12 cellular contexts compared by ENCODE assay signal in the genomic region with DNA sequence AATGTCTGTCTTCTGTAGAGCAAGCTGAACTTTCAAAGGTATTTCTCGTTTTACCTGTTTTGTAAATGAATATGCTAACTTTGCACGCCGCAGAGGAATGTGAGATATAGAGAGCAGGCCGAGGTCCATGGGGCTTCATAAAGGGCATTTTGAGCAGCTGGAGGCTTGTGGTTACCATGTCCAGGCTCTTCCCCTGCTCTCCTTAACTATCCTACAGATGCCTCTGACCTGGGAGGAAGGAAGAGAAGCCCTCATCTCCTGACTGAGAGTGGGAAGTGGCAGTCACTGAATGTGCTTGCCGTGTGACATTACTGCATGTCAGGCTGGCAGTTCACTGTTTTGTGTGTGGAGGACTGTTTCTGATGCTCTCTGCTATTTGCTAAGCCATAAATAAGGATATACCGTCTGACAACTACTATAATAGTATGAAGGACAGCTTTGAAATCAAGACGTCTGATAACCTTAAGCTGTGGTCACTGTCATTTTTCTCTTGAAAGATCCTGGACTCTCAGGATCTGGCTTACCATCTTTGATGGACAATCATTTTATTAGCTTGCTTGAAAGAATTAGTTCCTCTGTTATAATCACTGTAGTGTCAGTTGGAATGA.
DNase-seq lines count a peak whose midpoint lies in the region; ATAC-seq, FAIRE-seq and TF ChIP-seq lines count a peak whose summit lies in the region.
"Had no signal": no experiment of that assay in that cellular context is flagged by ENCODE, and none has a peak within 500 bp of the region (broad histone marks: within the 10 kb centered on the region; RNA-seq: fewer than 3 reads in every experiment).

No MANE protein-coding gene starts in this region.

- H3K9ac ChIP-seq in HepG2 (ENCODE audit: insufficient read depth, low read depth, low read length) = no peak overlapping the region

- CTCF ChIA-PET in A549 (lab: Yijun Ruan, JAX) (interaction anchor here (1.0 to 1.3 kb wide), 2 partner anchors 12 to 16 kb away, joined by 3 read pairs; no protein-coding TSS in a partner anchor), HepG2 (lab: Yijun Ruan, JAX; ENCODE audit: low intra/inter-chr PET ratio, low total read pairs) (no interaction called here), A673 (lab: Charles Lee) (no interaction called here)

- H3K9me2 ChIP-seq in GM23338 (ENCODE audit: insufficient read depth) = no peaks in the 10 kb centered on the region

- no peaks in the 10 kb centered on the region for H3K27me3 ChIP-seq in GM23338 (ENCODE audit: insufficient read depth)
- no peaks in the 10 kb centered on the region for H3K27me3 ChIP-seq in HepG2 (ENCODE audit: control insufficient read depth in 1 of 2, insufficient read depth in 2 of 2, low read length in 2 of 2)
- no peaks in the 10 kb centered on the region for H3K27me3 ChIP-seq in A673 (replicated peaks; ENCODE audit: insufficient read depth, low read depth, low read length, poor library complexity)
- H3K27me3 ChIP-seq: right lobe of liver had no signal

- peaks cover 5% of the 10 kb centered on the region; the same call in 1 of the 3 replicates for H3K36me3 Mint-ChIP-seq in GM23338 (ENCODE audit: low read depth)
- peaks cover 13% of the 10 kb centered on the region for H3K36me3 Mint-ChIP-seq in activated T-helper 2 cell treated with anti-CD3 and anti-CD28 coated beads, Interferon-gamma antibody, Interleukin-2, Interleukin-4, amounts not matched to agents 10 μg/mL and 5 μg/mL and 100 μg/mL, durations not matched to agents 14 hours and 24 hours and 36 hours (ENCODE audit: low read depth)

- TF ChIP-seq RAD21 in A549 (conservative IDR thresholded peaks at IDR 0.05 in 1 of 2, IDR thresholded peaks at IDR 0.05 in 1 of 2) = no peak
- TF ChIP-seq RAD21 in HepG2 (CRISPR knock-in tag; IDR thresholded peaks at IDR 0.05) = no peak

- ATAC-seq in A549 (peak in 1 of 2 experiments; percentile 29; a peak in 4 of 6 replicates), GM23338 (peak; percentile 35), HepG2 (no peak)

- FAIRE-seq in A549 (lab: Jason Lieb, UNC) (no peak), HepG2 (lab: Jason Lieb, UNC) (no peak)
- FAIRE-seq: H54 had no signal

- TF ChIP-seq EP300 in A549 (IDR thresholded peaks at IDR 0.05) (no peak), HepG2 (IDR thresholded peaks at IDR 0.05; ENCODE audit: low read depth in 2 of 2, low read length in 2 of 2) (no peak), HepG2 (CRISPR knock-in tag; IDR thresholded peaks at IDR 0.05; ENCODE audit: borderline replicate concordance) (no peak)

- peaks cover 78% of the 10 kb centered on the region for H3K4me1 ChIP-seq in A549
- peaks cover 69% of the 10 kb centered on the region for H3K4me1 ChIP-seq in GM23338 (ENCODE audit: insufficient read depth)
- peaks cover 60% of the 10 kb centered on the region for H3K4me1 ChIP-seq in HepG2 (ENCODE audit: insufficient read depth, low read length)
- peaks cover 48% of the 10 kb centered on the region for H3K4me1 ChIP-seq in A673 (ENCODE audit: insufficient read depth, low read length, poor library complexity, severe bottlenecking)

- BruUV-seq in HepG2 (replicated peaks; lab: Mats Ljungman, UMichigan) (no TSS peak), A673 (replicated peaks; lab: Mats Ljungman, UMichigan) (no TSS peak)

- TF ChIP-seq CTCF in A549 (IDR thresholded peaks at IDR 0.05) = no peak
- no peak for TF ChIP-seq CTCF in GM23338 (conservative IDR thresholded peaks at IDR 0.05; ENCODE audit: low read depth in 2 of 2)
- no peak for TF ChIP-seq CTCF in HepG2 (CRISPR knock-in tag; IDR thresholded peaks at IDR 0.05)
- TF ChIP-seq CTCF in A673 (conservative IDR thresholded peaks at IDR 0.05; ENCODE audit: low read depth, low read length) = no peak

- H3K4me2 ChIP-seq in A549 (peak overlapping the region; percentile 66; the same call in 2 of the 3 replicates), GM23338 (peak overlapping the region; percentile 56), HepG2 (ENCODE audit: low read depth, low read length) (no peak overlapping the region)

- peak overlapping the region; percentile 14; the same call in 1 of the 3 replicates for H3K4me3 Mint-ChIP-seq in GM23338
- no peak overlapping the region for H3K4me3 Mint-ChIP-seq in activated T-helper 2 cell treated with anti-CD3 and anti-CD28 coated beads, Interferon-gamma antibody, Interleukin-2, Interleukin-4, amounts not matched to agents 10 μg/mL and 5 μg/mL and 100 μg/mL, durations not matched to agents 14 hours and 24 hours and 36 hours (ENCODE audit: low read depth)

- H3K4me3 ChIP-seq in A549 (no peak overlapping the region), GM23338 (no peak overlapping the region), HepG2 (replicated peaks in 1 of 3; ENCODE audit: insufficient read depth in 1 of 3, low read depth in 2 of 3, low read length in 3 of 3) (no peak overlapping the region), A673 (ENCODE audit: low read depth, low read length, poor library complexity, severe bottlenecking) (no peak overlapping the region)
- H3K4me3 ChIP-seq: right lobe of liver had no signal

- DNase-seq in A549 (ENCODE audit: low read depth in 1 of 2, low spot score in 1 of 2) (no peak), GM23338 (ENCODE audit: low spot score) (peak; percentile 65), HepG2 (ENCODE audit: low spot score) (no peak), LoVo (ENCODE audit: low spot score) (no peak), posterior cingulate gyrus (no peak), A673 (ENCODE audit: low spot score) (no peak)
- no peak for DNase-seq in activated T-helper 2 cell treated with anti-CD3 and anti-CD28 coated beads, Interferon-gamma antibody, Interleukin-2, Interleukin-4, amounts not matched to agents 10 μg/mL and 5 μg/mL and 100 μg/mL, durations not matched to agents 14 hours and 24 hours and 36 hours (ENCODE audit: low spot score)
- no peak for DNase-seq in stimulated activated naive CD4-positive, alpha-beta T cell (lab: John Stamatoyannopoulos, UW)
- DNase-seq: DMS53, NCI-H2029 treated with DMSO at 0.1 percent for 48 hours, right lobe of liver had no signal

- WGBS in A549 (ENCODE audit: missing lambda C conversion rate) = 65% methylated on average over 7 of the region's 7 CpGs
- WGBS in HepG2 (ENCODE audit: low lambda C conversion rate) = 91% methylated on average over 6 of the region's 7 CpGs

- no peak for TF ChIP-seq POLR2A in A549 (IDR thresholded peaks at IDR 0.05; ENCODE audit: low read length)
- TF ChIP-seq POLR2A in HepG2 (IDR thresholded peaks at IDR 0.05; ENCODE audit: insufficient read depth in 1 of 2, low read depth in 2 of 2, low read length in 2 of 2) = no peak

- H4K20me1 ChIP-seq in GM23338 (replicated peaks; ENCODE audit: insufficient read depth) (peaks cover 30% of the 10 kb centered on the region), HepG2 (ENCODE audit: insufficient read depth, low read length) (peaks cover 48% of the 10 kb centered on the region)

- in situ Hi-C loops in HepG2 (cut with HindIII; ENCODE audit: extremely low pct_ligation_motif_present, low pct_unique_long_range_greater_than_20kb) = no loop called here

- H3K79me2 ChIP-seq in GM23338 (replicated peaks; ENCODE audit: insufficient read depth) = peaks cover 98% of the 10 kb centered on the region
- H3K79me2 ChIP-seq in HepG2 (ENCODE audit: insufficient read depth, low read length) = peaks cover 96% of the 10 kb centered on the region

- H3K9me3 Mint-ChIP-seq in GM23338 = no peaks in the 10 kb centered on the region
- H3K9me3 Mint-ChIP-seq in activated T-helper 2 cell treated with anti-CD3 and anti-CD28 coated beads, Interferon-gamma antibody, Interleukin-2, Interleukin-4, amounts not matched to agents 10 μg/mL and 5 μg/mL and 100 μg/mL, durations not matched to agents 14 hours and 24 hours and 36 hours = no peaks in the 10 kb centered on the region

- H3K36me3 ChIP-seq in GM23338 (ENCODE audit: insufficient read depth) (no peaks in the 10 kb centered on the region), HepG2 (replicated peaks in 1 of 2; ENCODE audit: control insufficient read depth in 1 of 2, insufficient read depth in 2 of 2, low read length in 2 of 2) (peaks cover 3 to 14% of the 10 kb centered on the region in 2 experiments; a peak in 3 of 5 replicates), A673 (ENCODE audit: insufficient read depth, low read length, poor library complexity, severe bottlenecking) (no peaks in the 10 kb centered on the region)
- H3K36me3 ChIP-seq: right lobe of liver had no signal

- H3F3A ChIP-seq in GM23338 (replicated peaks; ENCODE audit: low read depth) = no peaks in the 10 kb centered on the region; the same call in 1 of the 2 replicates

- H3K27ac Mint-ChIP-seq in GM23338 = no peak overlapping the region
- H3K27ac Mint-ChIP-seq in activated T-helper 2 cell treated with anti-CD3 and anti-CD28 coated beads, Interferon-gamma antibody, Interleukin-2, Interleukin-4, amounts not matched to agents 10 μg/mL and 5 μg/mL and 100 μg/mL, durations not matched to agents 14 hours and 24 hours and 36 hours = peak overlapping the region; percentile 66

- H2AFZ ChIP-seq in GM23338 (no peak overlapping the region), HepG2 (ENCODE audit: low read length) (no peak overlapping the region)

- intact Hi-C loops in activated T-helper 2 cell treated with anti-CD3 and anti-CD28 coated beads, Interferon-gamma antibody, Interleukin-2, Interleukin-4, amounts not matched to agents 10 μg/mL and 5 μg/mL and 100 μg/mL, durations not matched to agents 14 hours and 24 hours and 36 hours (cut with micrococcal nuclease) = loop anchor here (5.0 kb wide), 1 partner anchor 236 kb away; no protein-coding TSS in a partner anchor
- intact Hi-C loops in HepG2 (cut with micrococcal nuclease; ENCODE audit: unreplicated experiment) (no loop called here), posterior cingulate gyrus (cut with DNase I) (loop anchor here (10.0 kb wide), 1 partner anchor 194 kb away; a partner anchor contains a TSS), A673 (cut with micrococcal nuclease; ENCODE audit: unreplicated experiment) (no loop called here)

- H3K9me3 ChIP-seq in A549 = no peaks in the 10 kb centered on the region
- H3K9me3 ChIP-seq in HepG2 (ENCODE audit: low read length) = no peaks in the 10 kb centered on the region
- H3K9me3 ChIP-seq in A673 (ENCODE audit: low read depth, low read length, poor library complexity, severe bottlenecking) = no peaks in the 10 kb centered on the region
- H3K9me3 ChIP-seq: right lobe of liver had no signal

- peaks cover 80% of the 10 kb centered on the region for H3K4me1 Mint-ChIP-seq in GM23338
- H3K4me1 Mint-ChIP-seq in activated T-helper 2 cell treated with anti-CD3 and anti-CD28 coated beads, Interferon-gamma antibody, Interleukin-2, Interleukin-4, amounts not matched to agents 10 μg/mL and 5 μg/mL and 100 μg/mL, durations not matched to agents 14 hours and 24 hours and 36 hours (ENCODE audit: low read depth) = peaks cover 70% of the 10 kb centered on the region

- POLR2A ChIA-PET in A549 (lab: Yijun Ruan, JAX) = no interaction called here
- POLR2A ChIA-PET in HepG2 (lab: Yijun Ruan, JAX) = no interaction called here
- POLR2A ChIA-PET in A673 (lab: Charles Lee; ENCODE audit: low non-redundant PET) = no interaction called here

- H3K27ac ChIP-seq in A549 (no peak overlapping the region), GM23338 (ENCODE audit: low read depth) (no peak overlapping the region; the same call in 1 of the 2 replicates), HepG2 (ENCODE audit: extremely low read length, insufficient read depth, low read length) (no peak overlapping the region), A673 (ENCODE audit: low read depth, low read length, poor library complexity, severe bottlenecking) (no peak overlapping the region)

- H3K27me3 Mint-ChIP-seq in GM23338 (ENCODE audit: insufficient read depth, low read depth, poor library complexity) = peaks cover 6% of the 10 kb centered on the region
- no peaks in the 10 kb centered on the region for H3K27me3 Mint-ChIP-seq in activated T-helper 2 cell treated with anti-CD3 and anti-CD28 coated beads, Interferon-gamma antibody, Interleukin-2, Interleukin-4, amounts not matched to agents 10 μg/mL and 5 μg/mL and 100 μg/mL, durations not matched to agents 14 hours and 24 hours and 36 hours (ENCODE audit: low read depth)

Comparison
In these comparisons a context has a peak if more than half of its experiments do, and no peak if none do; other contexts are left out.
1. intact Hi-C loops: an anchor here in activated T-helper 2 cell treated with anti-CD3 and anti-CD28 coated beads, Interferon-gamma antibody, Interleukin-2, Interleukin-4, amounts not matched to agents 10 μg/mL and 5 μg/mL and 100 μg/mL, durations not matched to agents 14 hours and 24 hours and 36 hours (5.0 kb wide) and posterior cingulate gyrus (10.0 kb wide); none called in HepG2 and A673.